1 cellular context compared by ENCODE assay signal in the genomic region with DNA sequence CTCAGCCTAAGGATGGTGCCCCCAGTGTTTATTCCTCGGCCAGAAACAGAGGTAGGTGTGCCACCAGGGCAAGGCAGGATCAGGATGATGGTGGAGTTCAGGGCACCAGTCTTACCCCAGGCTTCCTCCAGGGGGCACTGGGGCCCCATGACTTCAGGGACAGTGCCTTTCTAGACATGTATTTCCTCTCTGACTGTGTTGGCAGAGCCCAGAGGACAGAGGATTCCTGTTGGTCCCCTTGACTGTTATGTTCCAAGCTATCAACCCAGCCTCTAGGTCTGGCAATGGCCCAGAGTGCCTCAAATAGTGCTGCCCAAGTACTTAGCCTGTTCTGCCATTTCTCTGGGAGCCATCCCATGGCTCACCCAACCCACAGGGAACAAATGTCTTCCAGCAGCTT.
TF ChIP-seq lines count a peak whose summit lies in the region.

No MANE protein-coding gene starts in this region.

TF ChIP-seq in HepG2, 621 proteins besides CTCF, POLR2A, EP300 and RAD21 (continued from another document):
- 0 out of 2 replicates have a peak, but pooled peaks have one; percentile 21 for TF ChIP-seq HDAC1 (CRISPR knock-in tag; IDR thresholded peaks at IDR 0.05)
- TF ChIP-seq HMG20A (CRISPR knock-in tag; IDR thresholded peaks at IDR 0.05; ENCODE audit: borderline replicate concordance), result no peak
- TF ChIP-seq ZZZ3 (CRISPR knock-in tag; IDR thresholded peaks at IDR 0.05; ENCODE audit: borderline replicate concordance), result no peak
- TF ChIP-seq RARA (CRISPR knock-in tag; IDR thresholded peaks at IDR 0.05), result peak; percentile 23; the same call in 1 of the 2 replicates
- peak in 1 of 2 experiments; percentile 47; a peak in 1 of 4 replicates for TF ChIP-seq KLF16 (CRISPR knock-in tag; IDR thresholded peaks at IDR 0.05)
- no peak for TF ChIP-seq YEATS4 (CRISPR knock-in tag; IDR thresholded peaks at IDR 0.05; ENCODE audit: borderline replicate concordance)
- TF ChIP-seq ZNF296 (CRISPR knock-in tag; conservative IDR thresholded peaks at IDR 0.05), result no peak
- peak; percentile 45; the same call in 1 of the 2 replicates for TF ChIP-seq ZNF605 (CRISPR knock-in tag; IDR thresholded peaks at IDR 0.05)
- no peak for TF ChIP-seq SCMH1 (CRISPR knock-in tag; IDR thresholded peaks at IDR 0.05; ENCODE audit: borderline replicate concordance)
- no peak for TF ChIP-seq FOXK2 (IDR thresholded peaks at IDR 0.05)
- peak; percentile 39 for TF ChIP-seq IKZF4 (CRISPR knock-in tag; IDR thresholded peaks at IDR 0.05; ENCODE audit: borderline replicate concordance, low read depth, not compliant biosample characterization)
- no peak for TF ChIP-seq ZNF317 (CRISPR knock-in tag; IDR thresholded peaks at IDR 0.05)
- TF ChIP-seq, protein P1, sequence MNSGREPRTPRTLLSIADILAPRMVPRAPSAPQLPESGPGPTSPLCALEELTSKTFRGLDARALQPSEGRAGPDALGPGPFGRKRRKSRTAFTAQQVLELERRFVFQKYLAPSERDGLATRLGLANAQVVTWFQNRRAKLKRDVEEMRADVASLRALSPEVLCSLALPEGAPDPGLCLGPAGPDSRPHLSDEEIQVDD (CRISPR knock-in tag; IDR thresholded peaks at IDR 0.05; ENCODE audit: borderline replicate concordance), result no peak
- TF ChIP-seq BCL6 (CRISPR knock-in tag; IDR thresholded peaks at IDR 0.05), result peak; percentile 95
- TF ChIP-seq SYNCRIP (IDR thresholded peaks at IDR 0.05; ENCODE audit: insufficient read depth, low read depth, low read length), result no peak
- TF ChIP-seq, protein P2, sequence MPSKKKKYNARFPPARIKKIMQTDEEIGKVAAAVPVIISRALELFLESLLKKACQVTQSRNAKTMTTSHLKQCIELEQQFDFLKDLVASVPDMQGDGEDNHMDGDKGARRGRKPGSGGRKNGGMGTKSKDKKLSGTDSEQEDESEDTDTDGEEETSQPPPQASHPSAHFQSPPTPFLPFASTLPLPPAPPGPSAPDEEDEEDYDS (CRISPR knock-in tag; IDR thresholded peaks at IDR 0.05), result no peak
- TF ChIP-seq GABPA (IDR thresholded peaks at IDR 0.05; ENCODE audit: low read depth, low read length), result no peak
- TF ChIP-seq GABPA (CRISPR knock-in tag; IDR thresholded peaks at IDR 0.05; ENCODE audit: low read depth), result 0 out of 2 replicates have a peak, but pooled peaks have one; percentile 28
- peak; percentile 51; the same call in 1 of the 2 replicates for TF ChIP-seq SALL1 (CRISPR knock-in tag; IDR thresholded peaks at IDR 0.05)
- no peak for TF ChIP-seq ZNF790 (CRISPR knock-in tag; IDR thresholded peaks at IDR 0.05; ENCODE audit: borderline replicate concordance)
- TF ChIP-seq, protein P3, sequence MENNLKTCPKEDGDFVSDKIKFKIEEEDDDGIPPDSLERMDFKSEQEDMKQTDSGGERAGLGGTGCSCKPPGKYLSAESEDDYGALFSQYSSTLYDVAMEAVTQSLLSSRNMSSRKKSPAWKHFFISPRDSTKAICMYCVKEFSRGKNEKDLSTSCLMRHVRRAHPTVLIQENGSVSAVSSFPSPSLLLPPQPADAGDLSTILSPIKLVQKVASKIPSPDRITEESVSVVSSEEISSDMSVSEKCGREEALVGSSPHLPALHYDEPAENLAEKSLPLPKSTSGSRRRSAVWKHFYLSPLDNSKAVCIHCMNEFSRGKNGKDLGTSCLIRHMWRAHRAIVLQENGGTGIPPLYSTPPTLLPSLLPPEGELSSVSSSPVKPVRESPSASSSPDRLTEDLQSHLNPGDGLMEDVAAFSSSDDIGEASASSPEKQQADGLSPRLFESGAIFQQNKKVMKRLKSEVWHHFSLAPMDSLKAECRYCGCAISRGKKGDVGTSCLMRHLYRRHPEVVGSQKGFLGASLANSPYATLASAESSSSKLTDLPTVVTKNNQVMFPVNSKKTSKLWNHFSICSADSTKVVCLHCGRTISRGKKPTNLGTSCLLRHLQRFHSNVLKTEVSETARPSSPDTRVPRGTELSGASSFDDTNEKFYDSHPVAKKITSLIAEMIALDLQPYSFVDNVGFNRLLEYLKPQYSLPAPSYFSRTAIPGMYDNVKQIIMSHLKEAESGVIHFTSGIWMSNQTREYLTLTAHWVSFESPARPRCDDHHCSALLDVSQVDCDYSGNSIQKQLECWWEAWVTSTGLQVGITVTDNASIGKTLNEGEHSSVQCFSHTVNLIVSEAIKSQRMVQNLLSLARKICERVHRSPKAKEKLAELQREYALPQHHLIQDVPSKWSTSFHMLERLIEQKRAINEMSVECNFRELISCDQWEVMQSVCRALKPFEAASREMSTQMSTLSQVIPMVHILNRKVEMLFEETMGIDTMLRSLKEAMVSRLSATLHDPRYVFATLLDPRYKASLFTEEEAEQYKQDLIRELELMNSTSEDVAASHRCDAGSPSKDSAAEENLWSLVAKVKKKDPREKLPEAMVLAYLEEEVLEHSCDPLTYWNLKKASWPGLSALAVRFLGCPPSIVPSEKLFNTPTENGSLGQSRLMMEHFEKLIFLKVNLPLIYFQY (CRISPR knock-in tag; IDR thresholded peaks at IDR 0.05; ENCODE audit: borderline replicate concordance), result no peak
- TF ChIP-seq, protein P4, sequence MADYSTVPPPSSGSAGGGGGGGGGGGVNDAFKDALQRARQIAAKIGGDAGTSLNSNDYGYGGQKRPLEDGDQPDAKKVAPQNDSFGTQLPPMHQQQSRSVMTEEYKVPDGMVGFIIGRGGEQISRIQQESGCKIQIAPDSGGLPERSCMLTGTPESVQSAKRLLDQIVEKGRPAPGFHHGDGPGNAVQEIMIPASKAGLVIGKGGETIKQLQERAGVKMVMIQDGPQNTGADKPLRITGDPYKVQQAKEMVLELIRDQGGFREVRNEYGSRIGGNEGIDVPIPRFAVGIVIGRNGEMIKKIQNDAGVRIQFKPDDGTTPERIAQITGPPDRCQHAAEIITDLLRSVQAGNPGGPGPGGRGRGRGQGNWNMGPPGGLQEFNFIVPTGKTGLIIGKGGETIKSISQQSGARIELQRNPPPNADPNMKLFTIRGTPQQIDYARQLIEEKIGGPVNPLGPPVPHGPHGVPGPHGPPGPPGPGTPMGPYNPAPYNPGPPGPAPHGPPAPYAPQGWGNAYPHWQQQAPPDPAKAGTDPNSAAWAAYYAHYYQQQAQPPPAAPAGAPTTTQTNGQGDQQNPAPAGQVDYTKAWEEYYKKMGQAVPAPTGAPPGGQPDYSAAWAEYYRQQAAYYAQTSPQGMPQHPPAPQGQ (CRISPR knock-in tag; IDR thresholded peaks at IDR 0.05; ENCODE audit: borderline replicate concordance), result 0 out of 2 replicates have a peak, but pooled peaks have one; percentile 43
- no peak for TF ChIP-seq ZNF7 (CRISPR knock-in tag; IDR thresholded peaks at IDR 0.05)
- no peak for TF ChIP-seq ZNF34 (CRISPR knock-in tag; IDR thresholded peaks at IDR 0.05; ENCODE audit: borderline replicate concordance)
- TF ChIP-seq HDAC6 (IDR thresholded peaks at IDR 0.05; ENCODE audit: low read depth, low read length), result no peak
- 0 out of 2 replicates have a peak, but pooled peaks have one; percentile 17 for TF ChIP-seq ZNF331 (CRISPR knock-in tag; IDR thresholded peaks at IDR 0.05)
- TF ChIP-seq, protein P5, sequence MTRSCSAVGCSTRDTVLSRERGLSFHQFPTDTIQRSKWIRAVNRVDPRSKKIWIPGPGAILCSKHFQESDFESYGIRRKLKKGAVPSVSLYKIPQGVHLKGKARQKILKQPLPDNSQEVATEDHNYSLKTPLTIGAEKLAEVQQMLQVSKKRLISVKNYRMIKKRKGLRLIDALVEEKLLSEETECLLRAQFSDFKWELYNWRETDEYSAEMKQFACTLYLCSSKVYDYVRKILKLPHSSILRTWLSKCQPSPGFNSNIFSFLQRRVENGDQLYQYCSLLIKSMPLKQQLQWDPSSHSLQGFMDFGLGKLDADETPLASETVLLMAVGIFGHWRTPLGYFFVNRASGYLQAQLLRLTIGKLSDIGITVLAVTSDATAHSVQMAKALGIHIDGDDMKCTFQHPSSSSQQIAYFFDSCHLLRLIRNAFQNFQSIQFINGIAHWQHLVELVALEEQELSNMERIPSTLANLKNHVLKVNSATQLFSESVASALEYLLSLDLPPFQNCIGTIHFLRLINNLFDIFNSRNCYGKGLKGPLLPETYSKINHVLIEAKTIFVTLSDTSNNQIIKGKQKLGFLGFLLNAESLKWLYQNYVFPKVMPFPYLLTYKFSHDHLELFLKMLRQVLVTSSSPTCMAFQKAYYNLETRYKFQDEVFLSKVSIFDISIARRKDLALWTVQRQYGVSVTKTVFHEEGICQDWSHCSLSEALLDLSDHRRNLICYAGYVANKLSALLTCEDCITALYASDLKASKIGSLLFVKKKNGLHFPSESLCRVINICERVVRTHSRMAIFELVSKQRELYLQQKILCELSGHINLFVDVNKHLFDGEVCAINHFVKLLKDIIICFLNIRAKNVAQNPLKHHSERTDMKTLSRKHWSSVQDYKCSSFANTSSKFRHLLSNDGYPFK (CRISPR knock-in tag; IDR thresholded peaks at IDR 0.05; ENCODE audit: borderline replicate concordance), result no peak
- TF ChIP-seq KDM3A (CRISPR knock-in tag; IDR thresholded peaks at IDR 0.05; ENCODE audit: low read depth), result no peak
- peak; percentile 20; the same call in 1 of the 2 replicates for TF ChIP-seq ETV5 (CRISPR knock-in tag; IDR thresholded peaks at IDR 0.05; ENCODE audit: borderline replicate concordance)
- TF ChIP-seq, protein P6, sequence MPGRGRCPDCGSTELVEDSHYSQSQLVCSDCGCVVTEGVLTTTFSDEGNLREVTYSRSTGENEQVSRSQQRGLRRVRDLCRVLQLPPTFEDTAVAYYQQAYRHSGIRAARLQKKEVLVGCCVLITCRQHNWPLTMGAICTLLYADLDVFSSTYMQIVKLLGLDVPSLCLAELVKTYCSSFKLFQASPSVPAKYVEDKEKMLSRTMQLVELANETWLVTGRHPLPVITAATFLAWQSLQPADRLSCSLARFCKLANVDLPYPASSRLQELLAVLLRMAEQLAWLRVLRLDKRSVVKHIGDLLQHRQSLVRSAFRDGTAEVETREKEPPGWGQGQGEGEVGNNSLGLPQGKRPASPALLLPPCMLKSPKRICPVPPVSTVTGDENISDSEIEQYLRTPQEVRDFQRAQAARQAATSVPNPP (CRISPR knock-in tag; IDR thresholded peaks at IDR 0.05), result no peak
- no peak for TF ChIP-seq MED8 (CRISPR knock-in tag; IDR thresholded peaks at IDR 0.05; ENCODE audit: insufficient replicate concordance)
- TF ChIP-seq HHEX (CRISPR knock-in tag; IDR thresholded peaks at IDR 0.05), result no peak
- TF ChIP-seq ZNF761 (CRISPR knock-in tag; conservative IDR thresholded peaks at IDR 0.05), result no peak
- TF ChIP-seq, protein P7, sequence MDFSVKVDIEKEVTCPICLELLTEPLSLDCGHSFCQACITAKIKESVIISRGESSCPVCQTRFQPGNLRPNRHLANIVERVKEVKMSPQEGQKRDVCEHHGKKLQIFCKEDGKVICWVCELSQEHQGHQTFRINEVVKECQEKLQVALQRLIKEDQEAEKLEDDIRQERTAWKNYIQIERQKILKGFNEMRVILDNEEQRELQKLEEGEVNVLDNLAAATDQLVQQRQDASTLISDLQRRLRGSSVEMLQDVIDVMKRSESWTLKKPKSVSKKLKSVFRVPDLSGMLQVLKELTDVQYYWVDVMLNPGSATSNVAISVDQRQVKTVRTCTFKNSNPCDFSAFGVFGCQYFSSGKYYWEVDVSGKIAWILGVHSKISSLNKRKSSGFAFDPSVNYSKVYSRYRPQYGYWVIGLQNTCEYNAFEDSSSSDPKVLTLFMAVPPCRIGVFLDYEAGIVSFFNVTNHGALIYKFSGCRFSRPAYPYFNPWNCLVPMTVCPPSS (IDR thresholded peaks at IDR 0.05), result no peak
- TF ChIP-seq, protein P8, sequence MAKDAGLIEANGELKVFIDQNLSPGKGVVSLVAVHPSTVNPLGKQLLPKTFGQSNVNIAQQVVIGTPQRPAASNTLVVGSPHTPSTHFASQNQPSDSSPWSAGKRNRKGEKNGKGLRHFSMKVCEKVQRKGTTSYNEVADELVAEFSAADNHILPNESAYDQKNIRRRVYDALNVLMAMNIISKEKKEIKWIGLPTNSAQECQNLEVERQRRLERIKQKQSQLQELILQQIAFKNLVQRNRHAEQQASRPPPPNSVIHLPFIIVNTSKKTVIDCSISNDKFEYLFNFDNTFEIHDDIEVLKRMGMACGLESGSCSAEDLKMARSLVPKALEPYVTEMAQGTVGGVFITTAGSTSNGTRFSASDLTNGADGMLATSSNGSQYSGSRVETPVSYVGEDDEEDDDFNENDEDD (CRISPR knock-in tag; IDR thresholded peaks at IDR 0.05; ENCODE audit: borderline replicate concordance), result no peak
- TF ChIP-seq, protein P9, sequence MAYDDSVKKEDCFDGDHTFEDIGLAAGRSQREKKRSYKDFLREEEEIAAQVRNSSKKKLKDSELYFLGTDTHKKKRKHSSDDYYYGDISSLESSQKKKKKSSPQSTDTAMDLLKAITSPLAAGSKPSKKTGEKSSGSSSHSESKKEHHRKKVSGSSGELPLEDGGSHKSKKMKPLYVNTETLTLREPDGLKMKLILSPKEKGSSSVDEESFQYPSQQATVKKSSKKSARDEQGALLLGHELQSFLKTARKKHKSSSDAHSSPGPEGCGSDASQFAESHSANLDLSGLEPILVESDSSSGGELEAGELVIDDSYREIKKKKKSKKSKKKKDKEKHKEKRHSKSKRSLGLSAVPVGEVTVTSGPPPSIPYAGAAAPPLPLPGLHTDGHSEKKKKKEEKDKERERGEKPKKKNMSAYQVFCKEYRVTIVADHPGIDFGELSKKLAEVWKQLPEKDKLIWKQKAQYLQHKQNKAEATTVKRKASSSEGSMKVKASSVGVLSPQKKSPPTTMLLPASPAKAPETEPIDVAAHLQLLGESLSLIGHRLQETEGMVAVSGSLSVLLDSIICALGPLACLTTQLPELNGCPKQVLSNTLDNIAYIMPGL (CRISPR knock-in tag; IDR thresholded peaks at IDR 0.05; ENCODE audit: borderline replicate concordance in 1 of 2, low read depth in 1 of 2), result no peak; a peak in 1 of 4 replicates
- TF ChIP-seq, protein P10, sequence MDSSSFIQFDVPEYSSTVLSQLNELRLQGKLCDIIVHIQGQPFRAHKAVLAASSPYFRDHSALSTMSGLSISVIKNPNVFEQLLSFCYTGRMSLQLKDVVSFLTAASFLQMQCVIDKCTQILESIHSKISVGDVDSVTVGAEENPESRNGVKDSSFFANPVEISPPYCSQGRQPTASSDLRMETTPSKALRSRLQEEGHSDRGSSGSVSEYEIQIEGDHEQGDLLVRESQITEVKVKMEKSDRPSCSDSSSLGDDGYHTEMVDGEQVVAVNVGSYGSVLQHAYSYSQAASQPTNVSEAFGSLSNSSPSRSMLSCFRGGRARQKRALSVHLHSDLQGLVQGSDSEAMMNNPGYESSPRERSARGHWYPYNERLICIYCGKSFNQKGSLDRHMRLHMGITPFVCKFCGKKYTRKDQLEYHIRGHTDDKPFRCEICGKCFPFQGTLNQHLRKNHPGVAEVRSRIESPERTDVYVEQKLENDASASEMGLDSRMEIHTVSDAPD (CRISPR knock-in tag; IDR thresholded peaks at IDR 0.05), result no peak
- peak; percentile 72; the same call in 1 of the 2 replicates for TF ChIP-seq ZNF891 (CRISPR knock-in tag; IDR thresholded peaks at IDR 0.05)
- TF ChIP-seq ZNF75D (CRISPR knock-in tag; IDR thresholded peaks at IDR 0.05; ENCODE audit: borderline replicate concordance), result no peak
- TF ChIP-seq KLF9 (CRISPR knock-in tag; IDR thresholded peaks at IDR 0.05; ENCODE audit: low read depth), result no peak
- no peak for TF ChIP-seq CREM (IDR thresholded peaks at IDR 0.05)
- no peak for TF ChIP-seq CREM (CRISPR knock-in tag; IDR thresholded peaks at IDR 0.05)
- TF ChIP-seq YEATS2 (CRISPR knock-in tag; IDR thresholded peaks at IDR 0.05; ENCODE audit: borderline replicate concordance), result no peak; the same call in 1 of the 2 replicates
